Comparison of ENCODE assay signal across 8 cellular contexts in the genomic region with DNA sequence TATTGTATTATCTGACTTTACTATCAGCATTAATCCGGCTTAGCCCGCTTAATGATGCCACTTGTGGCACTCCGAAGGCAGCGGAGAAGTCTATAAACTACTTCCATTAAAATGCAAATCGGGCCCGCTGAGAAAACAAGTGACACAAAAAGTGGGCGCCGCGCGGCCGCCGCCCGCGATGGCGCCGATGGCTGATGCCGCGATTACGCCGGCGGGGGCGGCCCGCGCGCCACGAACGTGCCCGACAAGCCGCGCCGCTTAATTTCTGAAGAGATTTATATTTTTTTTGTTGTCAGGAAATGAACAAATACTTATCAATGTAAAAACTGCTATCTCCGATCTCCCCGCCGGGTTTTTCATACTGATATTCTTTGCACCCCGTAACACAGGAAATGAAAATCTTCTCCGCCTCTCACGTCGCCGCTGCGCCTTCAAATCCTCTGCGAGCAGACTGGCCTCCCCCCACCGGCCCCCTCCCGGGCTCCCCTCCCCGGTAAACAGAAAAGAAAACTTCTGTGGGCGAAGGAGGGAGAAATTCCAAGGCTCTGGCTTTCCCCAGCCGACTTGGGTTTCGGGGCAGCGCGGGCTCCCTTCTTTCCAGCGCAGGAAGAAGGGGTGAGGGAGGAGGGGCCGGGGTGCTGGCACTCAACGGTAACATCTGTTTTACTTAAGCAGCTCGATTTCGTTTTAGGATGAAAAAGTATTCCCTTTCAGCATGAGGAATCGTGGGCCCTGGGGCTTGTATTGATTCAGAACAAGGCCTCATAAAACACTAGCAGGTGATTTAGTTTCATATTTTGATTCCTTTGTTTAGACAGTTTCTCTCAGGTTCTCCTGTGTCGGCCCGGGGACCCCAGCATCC.
DNase-seq lines count a peak whose midpoint lies in the region; ATAC-seq and TF ChIP-seq lines count a peak whose summit lies in the region.

No MANE protein-coding gene starts in this region.

- peak; percentile 35 to 80 (median 80) for DNase-seq in CD4-positive, CD25-positive, alpha-beta regulatory T cell
- DNase-seq in NCI-H1048 (lab: John Stamatoyannopoulos, UW), result peak; percentile 43
- peak; percentile 39 for DNase-seq in activated T-cell treated with anti-CD3 and anti-CD28 coated beads for 4 hours
- DNase-seq in fibroblast of gingiva (ENCODE audit: low read depth), result peak; percentile 53
- peak; percentile 37 for DNase-seq in nephron progenitor cell
- no peak for DNase-seq in mucosa of gallbladder (ENCODE audit: low spot score)

- H3K4me1 Mint-ChIP-seq in CD4-positive, CD25-positive, alpha-beta regulatory T cell, result peaks cover 2 to 16% (median 11%) of the 10 kb centered on the region in 4 donors
- H3K4me1 Mint-ChIP-seq in nephron progenitor cell, result peaks cover 91% of the 10 kb centered on the region
- H3K4me1 Mint-ChIP-seq in stimulated activated naive CD8-positive, alpha-beta T cell treated with anti-CD3 and anti-CD28 coated beads, Interleukin-15, Interleukin-2, amounts not matched to agents 100 ng/mL and 50 ng/mL, for 24 hours (ENCODE audit: low read depth), result peaks cover 9% of the 10 kb centered on the region

- peak overlapping the region; percentile 86 for H3K4me3 ChIP-seq in CD4-positive, CD25-positive, alpha-beta regulatory T cell (ENCODE audit: low read depth, low read length)

- peak; percentile 73 to 80 for ATAC-seq in CD4-positive, CD25-positive, alpha-beta regulatory T cell (ENCODE audit: low read depth in 2 of 2)
- peak; percentile 62 for ATAC-seq in GM19463 (IDR thresholded peaks at IDR 0.05; ENCODE audit: unreplicated experiment)

- peaks cover 6% of the 10 kb centered on the region for H3K4me1 ChIP-seq in CD4-positive, CD25-positive, alpha-beta regulatory T cell (ENCODE audit: control insufficient read depth, insufficient read depth, low read length, poor library complexity, severe bottlenecking)

- peak overlapping the region; percentile 95 to 97 (median 97) for H3K27ac Mint-ChIP-seq in CD4-positive, CD25-positive, alpha-beta regulatory T cell
- H3K27ac Mint-ChIP-seq in nephron progenitor cell, result peak overlapping the region; percentile 93
- H3K27ac Mint-ChIP-seq in stimulated activated naive CD8-positive, alpha-beta T cell treated with anti-CD3 and anti-CD28 coated beads, Interleukin-15, Interleukin-2, amounts not matched to agents 100 ng/mL and 50 ng/mL, for 24 hours, result peak overlapping the region; percentile 89

- peak overlapping the region; percentile 85 for H3K27ac ChIP-seq in CD4-positive, CD25-positive, alpha-beta regulatory T cell (ENCODE audit: insufficient read depth, low read length, poor library complexity, severe bottlenecking)

- H3K36me3 Mint-ChIP-seq in CD4-positive, CD25-positive, alpha-beta regulatory T cell, result no peaks in the 10 kb centered on the region
- no peaks in the 10 kb centered on the region for H3K36me3 Mint-ChIP-seq in nephron progenitor cell (ENCODE audit: low read depth)
- no peaks in the 10 kb centered on the region for H3K36me3 Mint-ChIP-seq in stimulated activated naive CD8-positive, alpha-beta T cell treated with anti-CD3 and anti-CD28 coated beads, Interleukin-15, Interleukin-2, amounts not matched to agents 100 ng/mL and 50 ng/mL, for 24 hours (ENCODE audit: low read depth)

- peaks cover 4% of the 10 kb centered on the region for H3K27me3 Mint-ChIP-seq in CD4-positive, CD25-positive, alpha-beta regulatory T cell
- H3K27me3 Mint-ChIP-seq in nephron progenitor cell (ENCODE audit: low read depth, poor library complexity), result peaks cover 3% of the 10 kb centered on the region
- peaks cover 29% of the 10 kb centered on the region for H3K27me3 Mint-ChIP-seq in stimulated activated naive CD8-positive, alpha-beta T cell treated with anti-CD3 and anti-CD28 coated beads, Interleukin-15, Interleukin-2, amounts not matched to agents 100 ng/mL and 50 ng/mL, for 24 hours

- no peak for TF ChIP-seq CTCF in nephron progenitor cell (IDR thresholded peaks at IDR 0.05)

- no peaks in the 10 kb centered on the region for H3K27me3 ChIP-seq in CD4-positive, CD25-positive, alpha-beta regulatory T cell (ENCODE audit: control insufficient read depth, insufficient read depth, low read length)

- no peaks in the 10 kb centered on the region for H3K36me3 ChIP-seq in CD4-positive, CD25-positive, alpha-beta regulatory T cell (ENCODE audit: control insufficient read depth, insufficient read depth, low read length)

- H3K4me3 Mint-ChIP-seq in CD4-positive, CD25-positive, alpha-beta regulatory T cell, result peak overlapping the region; percentile 90 to 97 (median 94)
- H3K4me3 Mint-ChIP-seq in nephron progenitor cell, result peak overlapping the region; percentile 76
- H3K4me3 Mint-ChIP-seq in stimulated activated naive CD8-positive, alpha-beta T cell treated with anti-CD3 and anti-CD28 coated beads, Interleukin-15, Interleukin-2, amounts not matched to agents 100 ng/mL and 50 ng/mL, for 24 hours, result peak overlapping the region; percentile 80

- peaks cover 0 to 3% (median 0%) of the 10 kb centered on the region in 7 donors for H3K9me3 Mint-ChIP-seq in CD4-positive, CD25-positive, alpha-beta regulatory T cell
- H3K9me3 Mint-ChIP-seq in nephron progenitor cell, result peaks cover 3% of the 10 kb centered on the region
- H3K9me3 Mint-ChIP-seq in stimulated activated naive CD8-positive, alpha-beta T cell treated with anti-CD3 and anti-CD28 coated beads, Interleukin-15, Interleukin-2, amounts not matched to agents 100 ng/mL and 50 ng/mL, for 24 hours, result no peaks in the 10 kb centered on the region

- H3K9me3 ChIP-seq in CD4-positive, CD25-positive, alpha-beta regulatory T cell (ENCODE audit: control insufficient read depth in 2 of 2, low read length in 2 of 2), result no peaks in the 10 kb centered on the region
